Comparison of ENCODE assay signal across 11 cellular contexts in the genomic region with DNA sequence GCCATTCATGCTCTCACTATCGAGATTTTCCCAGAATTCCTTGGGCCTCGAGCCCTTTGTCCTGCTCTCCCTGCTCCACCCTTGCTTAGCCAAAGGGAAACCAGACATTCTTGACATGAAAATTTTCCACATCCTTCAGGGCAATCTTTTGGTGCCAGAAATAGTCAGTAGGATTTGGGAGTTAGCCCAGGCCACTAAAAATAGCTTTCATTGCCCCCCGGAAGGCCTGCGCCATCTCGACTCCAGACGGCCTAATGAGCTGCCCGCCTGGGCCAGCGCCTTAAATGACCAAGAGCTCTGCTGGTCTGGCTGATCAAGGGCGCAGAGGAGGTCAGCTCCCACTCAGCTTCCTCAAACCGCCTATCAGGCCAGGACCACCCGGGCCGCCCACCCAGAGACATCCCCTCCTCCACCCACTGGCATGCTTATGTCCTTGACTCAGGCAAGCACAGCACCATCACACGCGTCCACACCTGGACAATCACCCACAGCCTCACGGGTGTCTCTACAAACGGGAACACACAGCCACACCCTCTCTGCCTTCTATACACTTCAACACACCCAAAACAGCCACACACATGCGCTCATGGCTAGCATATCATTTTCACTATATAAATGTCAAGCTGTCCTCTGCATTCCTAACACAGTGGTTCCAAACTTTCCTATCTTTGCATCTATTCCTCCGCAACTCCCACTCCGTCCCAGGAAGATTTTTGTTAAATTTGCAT. TPM values are rescaled to one million over a fixed set of nuclear protein-coding genes. Genes with fewer than 3 reads are reported as not detected.
DNase-seq lines count a peak whose midpoint lies in the region; ATAC-seq and TF ChIP-seq lines count a peak whose summit lies in the region.
"Had no signal": no experiment of that assay in that cellular context is flagged by ENCODE, and none has a peak within 500 bp of the region (broad histone marks: within the 10 kb centered on the region; RNA-seq: fewer than 3 reads in every experiment).

No MANE protein-coding gene starts in this region.

- peaks cover 9% of the 10 kb centered on the region for H3K4me1 Mint-ChIP-seq in nephron progenitor cell

- H3K4me3 ChIP-seq in SK-N-SH (ENCODE audit: low read depth in 2 of 2, low read length in 1 of 2) (no peak overlapping the region), heart left ventricle (no peak overlapping the region), vagina (no peak overlapping the region), prostate gland (no peak overlapping the region)

- CTCF ChIA-PET in SK-N-SH (lab: Yijun Ruan, JAX), result interaction anchor here (0.7 to 1.8 kb wide), 5 partner anchors 22 to 183 kb away, joined by 3 to 5 read pairs (median 3); no protein-coding TSS in a partner anchor

- TF ChIP-seq POLR2A in heart left ventricle (IDR thresholded peaks at IDR 0.05) (peak in 1 of 2 donors; percentile 50), vagina (IDR thresholded peaks at IDR 0.05) (no peak), prostate gland (IDR thresholded peaks at IDR 0.05) (no peak)

- H3K9me2 ChIP-seq in SK-N-SH, result no peaks in the 10 kb centered on the region

- no peaks in the 10 kb centered on the region for H3K36me3 Mint-ChIP-seq in nephron progenitor cell (ENCODE audit: low read depth)

- POLR2A ChIA-PET in SK-N-SH (lab: Yijun Ruan, JAX), result no interaction called here

- H3K27ac ChIP-seq in SK-N-SH (ENCODE audit: low read depth in 2 of 2, low read length in 1 of 2) (no peak overlapping the region), heart left ventricle (peak overlapping the region; percentile 76 to 97 (median 92)), vagina (peak overlapping the region; percentile 80), prostate gland (peak overlapping the region in 1 of 2 donors; percentile 24)
- H3K27ac ChIP-seq: 22Rv1, HL-60 had no signal

- no peak overlapping the region for H3K4me3 Mint-ChIP-seq in nephron progenitor cell

- no peaks in the 10 kb centered on the region for H3F3A ChIP-seq in SK-N-SH (replicated peaks; ENCODE audit: insufficient read depth)

- 77% methylated on average over 10 of the region's 19 CpGs for WGBS in SK-N-SH (ENCODE audit: low lambda C conversion rate)
- WGBS in heart left ventricle, 4 donors, result 17 to 33% (median 30%) methylated on average over 19 of the region's 19 CpGs
- WGBS in prostate gland, result 55% methylated on average over 19 of the region's 19 CpGs

- peak overlapping the region; percentile 37; the same call in 1 of the 2 replicates for H2AFZ ChIP-seq in SK-N-SH (ENCODE audit: low read depth)

- H3K79me2 ChIP-seq in SK-N-SH (ENCODE audit: insufficient read depth), result no peaks in the 10 kb centered on the region

- peak overlapping the region; percentile 10 for H3K27ac Mint-ChIP-seq in nephron progenitor cell

- TF ChIP-seq EP300 in SK-N-SH (IDR thresholded peaks at IDR 0.05; ENCODE audit: borderline replicate concordance in 1 of 2, low read depth in 1 of 2, low read length in 1 of 2), result no peak

- H3K9me3 Mint-ChIP-seq in nephron progenitor cell, result peaks cover 25% of the 10 kb centered on the region

- TF ChIP-seq RAD21 in SK-N-SH (IDR thresholded peaks at IDR 0.05; ENCODE audit: low read length), result no peak

- no peak overlapping the region for H3K4me2 ChIP-seq in SK-N-SH

- DNase-seq in SK-N-SH (no peak), heart left ventricle (peak in 4 of 5 donors; percentile 72 to 80 (median 78)), nephron progenitor cell (no peak), vagina (ENCODE audit: extremely low spot score in 2 of 2) (no peak), prostate gland (ENCODE audit: low spot score) (no peak)
- DNase-seq: NCI-H524 had no signal

- H3K36me3 ChIP-seq in SK-N-SH (replicated peaks in 1 of 2; ENCODE audit: control insufficient read depth in 1 of 2, insufficient read depth in 2 of 2, low read length in 1 of 2) (no peaks in the 10 kb centered on the region), heart left ventricle (no peaks in the 10 kb centered on the region), vagina (no peaks in the 10 kb centered on the region), prostate gland (no peaks in the 10 kb centered on the region)

- H3K9me3 ChIP-seq in SK-N-SH (no peaks in the 10 kb centered on the region), heart left ventricle (peaks cover 0 to 16% (median 0%) of the 10 kb centered on the region in 12 donors), vagina (peaks cover 2% of the 10 kb centered on the region), prostate gland (no peaks in the 10 kb centered on the region)

- ATAC-seq in SK-N-SH treated with all-trans-retinoic acid at 6 μM for 48 hours, result no peak
- peak; percentile 50 to 68 (median 57) for ATAC-seq in heart left ventricle
- no peak for ATAC-seq in HG03280 (IDR thresholded peaks at IDR 0.05; ENCODE audit: unreplicated experiment)
- no peak for ATAC-seq in GM19395 (IDR thresholded peaks at IDR 0.05; ENCODE audit: unreplicated experiment)

- peaks cover 46% of the 10 kb centered on the region for H3K27me3 Mint-ChIP-seq in nephron progenitor cell (ENCODE audit: low read depth, poor library complexity)

- intact Hi-C loops in heart left ventricle (cut with DNase I) (loop anchor here in 7 of 10 donors (1.0 to 2.0 kb wide), 6 partner anchors 15 to 33 kb away; a partner anchor contains a TSS), vagina (cut with DNase I) (no loop called here), prostate gland (cut with DNase I) (no loop called here)

- H3K9ac ChIP-seq in SK-N-SH, result no peak overlapping the region

- H3K27me3 ChIP-seq in SK-N-SH (ENCODE audit: insufficient read depth) (no peaks in the 10 kb centered on the region), heart left ventricle (no peaks in the 10 kb centered on the region), vagina (no peaks in the 10 kb centered on the region), prostate gland (replicated peaks; ENCODE audit: insufficient read depth) (no peaks in the 10 kb centered on the region)

- H4K20me1 ChIP-seq in SK-N-SH (ENCODE audit: insufficient read depth), result no peaks in the 10 kb centered on the region

- H3K4me1 ChIP-seq in SK-N-SH (ENCODE audit: control insufficient read depth in 1 of 2, insufficient read depth in 2 of 2, low read depth in 1 of 2, low read length in 1 of 2) (no peaks in the 10 kb centered on the region; a peak in 1 of 4 replicates), heart left ventricle (peaks cover 7 to 71% (median 39%) of the 10 kb centered on the region in 12 donors), vagina (peaks cover 28% of the 10 kb centered on the region), prostate gland (replicated peaks) (no peaks in the 10 kb centered on the region)

- no peak for TF ChIP-seq CTCF in SK-N-SH (IDR thresholded peaks at IDR 0.05)
- TF ChIP-seq CTCF in heart left ventricle (IDR thresholded peaks at IDR 0.05), result no peak
- no peak for TF ChIP-seq CTCF in nephron progenitor cell (IDR thresholded peaks at IDR 0.05)
- TF ChIP-seq CTCF in vagina (IDR thresholded peaks at IDR 0.05), result no peak
- no peak for TF ChIP-seq CTCF in prostate gland (IDR thresholded peaks at IDR 0.05)

TF ChIP-seq in SK-N-SH, 30 proteins besides CTCF, POLR2A, EP300 and RAD21:
- TF ChIP-seq RCOR1 (IDR thresholded peaks at IDR 0.05; ENCODE audit: low read length) (no peak), EZH2phosphoT487 (IDR thresholded peaks at IDR 0.05; ENCODE audit: borderline replicate concordance, low read depth) (no peak), TCF12 (IDR thresholded peaks at IDR 0.05) (no peak), TEAD4 (IDR thresholded peaks at IDR 0.05; ENCODE audit: borderline replicate concordance, insufficient read depth) (no peak), RXRA (IDR thresholded peaks at IDR 0.05; ENCODE audit: borderline replicate concordance, low read depth) (no peak), SIN3A (IDR thresholded peaks at IDR 0.05; ENCODE audit: borderline replicate concordance, low read depth, low read length) (no peak), GABPA (IDR thresholded peaks at IDR 0.05; ENCODE audit: low read depth) (no peak), TAF1 (IDR thresholded peaks at IDR 0.05; ENCODE audit: borderline replicate concordance, low read depth, low read length) (no peak)

TF ChIP-seq in SK-N-SH treated with all-trans-retinoic acid at 6 μM for 48 hours, 23 proteins besides CTCF, POLR2A, EP300 and RAD21 (continues in another document):
- no peak for TF ChIP-seq CSDC2 (CRISPR knock-in tag; IDR thresholded peaks at IDR 0.05)
- TF ChIP-seq RARB (CRISPR knock-in tag; IDR thresholded peaks at IDR 0.05), result no peak
- no peak for TF ChIP-seq ZNF70 (CRISPR knock-in tag; IDR thresholded peaks at IDR 0.05)
- no peak for TF ChIP-seq OSR1 (CRISPR knock-in tag; IDR thresholded peaks at IDR 0.05)
- TF ChIP-seq, protein P1, sequence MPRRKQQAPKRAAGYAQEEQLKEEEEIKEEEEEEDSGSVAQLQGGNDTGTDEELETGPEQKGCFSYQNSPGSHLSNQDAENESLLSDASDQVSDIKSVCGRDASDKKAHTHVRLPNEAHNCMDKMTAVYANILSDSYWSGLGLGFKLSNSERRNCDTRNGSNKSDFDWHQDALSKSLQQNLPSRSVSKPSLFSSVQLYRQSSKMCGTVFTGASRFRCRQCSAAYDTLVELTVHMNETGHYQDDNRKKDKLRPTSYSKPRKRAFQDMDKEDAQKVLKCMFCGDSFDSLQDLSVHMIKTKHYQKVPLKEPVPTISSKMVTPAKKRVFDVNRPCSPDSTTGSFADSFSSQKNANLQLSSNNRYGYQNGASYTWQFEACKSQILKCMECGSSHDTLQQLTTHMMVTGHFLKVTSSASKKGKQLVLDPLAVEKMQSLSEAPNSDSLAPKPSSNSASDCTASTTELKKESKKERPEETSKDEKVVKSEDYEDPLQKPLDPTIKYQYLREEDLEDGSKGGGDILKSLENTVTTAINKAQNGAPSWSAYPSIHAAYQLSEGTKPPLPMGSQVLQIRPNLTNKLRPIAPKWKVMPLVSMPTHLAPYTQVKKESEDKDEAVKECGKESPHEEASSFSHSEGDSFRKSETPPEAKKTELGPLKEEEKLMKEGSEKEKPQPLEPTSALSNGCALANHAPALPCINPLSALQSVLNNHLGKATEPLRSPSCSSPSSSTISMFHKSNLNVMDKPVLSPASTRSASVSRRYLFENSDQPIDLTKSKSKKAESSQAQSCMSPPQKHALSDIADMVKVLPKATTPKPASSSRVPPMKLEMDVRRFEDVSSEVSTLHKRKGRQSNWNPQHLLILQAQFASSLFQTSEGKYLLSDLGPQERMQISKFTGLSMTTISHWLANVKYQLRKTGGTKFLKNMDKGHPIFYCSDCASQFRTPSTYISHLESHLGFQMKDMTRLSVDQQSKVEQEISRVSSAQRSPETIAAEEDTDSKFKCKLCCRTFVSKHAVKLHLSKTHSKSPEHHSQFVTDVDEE (CRISPR knock-in tag; IDR thresholded peaks at IDR 0.05), result no peak
- no peak for TF ChIP-seq ZFP30 (CRISPR knock-in tag; IDR thresholded peaks at IDR 0.05)
- no peak for TF ChIP-seq ZC3H10 (CRISPR knock-in tag; IDR thresholded peaks at IDR 0.05)
- no peak for TF ChIP-seq ZNF565 (CRISPR knock-in tag; conservative IDR thresholded peaks at IDR 0.05; ENCODE audit: low read depth)
- TF ChIP-seq ARNTL (CRISPR knock-in tag; IDR thresholded peaks at IDR 0.05; ENCODE audit: borderline replicate concordance, low read depth), result no peak

RNA-seq across cellular contexts. Expression of a gene that starts 20.9 kb away (rescaled TPM):
- polyA plus RNA-seq in SK-N-SH (2012; rRNA removed), result 373 and 455 TPM in 2 replicates
- polyA plus RNA-seq in SK-N-SH (2012; cell fraction: cytosol; rRNA removed), result 208 and 248 TPM in 2 replicates
- 873 and 891 TPM in 2 replicates for polyA plus RNA-seq in SK-N-SH (2012; cell fraction: nucleus; rRNA removed)
- 100 to 1,000 TPM in 4 of 9 donors, 10 to 100 TPM in 5; 39.9 to 335 (median 78.2) TPM for total RNA-seq in heart left ventricle
- polyA plus RNA-seq in heart left ventricle, result 100 to 1,000 TPM in 1 of 2 donors, 10 to 100 TPM in 1; 24.3 to 116 TPM
- 2,876 TPM for total RNA-seq in vagina
- total RNA-seq in prostate gland, result 100 to 1,000 TPM; 559 to 659 TPM

Comparison
In these comparisons a context has a peak if more than half of its experiments do, and no peak if none do; other contexts are left out.
1. DNase-seq: peak in heart left ventricle (4 of 5); none in SK-N-SH (single experiment), nephron progenitor cell (single experiment), vagina (0 of 2) and prostate gland (single experiment).
2. H3K27ac ChIP-seq: peak in heart left ventricle (12 of 12) and vagina (single experiment); none in SK-N-SH (0 of 2).
3. ATAC-seq: peak in heart left ventricle (4 of 4); none in SK-N-SH treated with all-trans-retinoic acid at 6 μM for 48 hours (single experiment), HG03280 (single experiment) and GM19395 (single experiment).
4. intact Hi-C loops: an anchor here in heart left ventricle (1.0 to 2.0 kb wide); none called in vagina and prostate gland.